In the genomic region with DNA sequence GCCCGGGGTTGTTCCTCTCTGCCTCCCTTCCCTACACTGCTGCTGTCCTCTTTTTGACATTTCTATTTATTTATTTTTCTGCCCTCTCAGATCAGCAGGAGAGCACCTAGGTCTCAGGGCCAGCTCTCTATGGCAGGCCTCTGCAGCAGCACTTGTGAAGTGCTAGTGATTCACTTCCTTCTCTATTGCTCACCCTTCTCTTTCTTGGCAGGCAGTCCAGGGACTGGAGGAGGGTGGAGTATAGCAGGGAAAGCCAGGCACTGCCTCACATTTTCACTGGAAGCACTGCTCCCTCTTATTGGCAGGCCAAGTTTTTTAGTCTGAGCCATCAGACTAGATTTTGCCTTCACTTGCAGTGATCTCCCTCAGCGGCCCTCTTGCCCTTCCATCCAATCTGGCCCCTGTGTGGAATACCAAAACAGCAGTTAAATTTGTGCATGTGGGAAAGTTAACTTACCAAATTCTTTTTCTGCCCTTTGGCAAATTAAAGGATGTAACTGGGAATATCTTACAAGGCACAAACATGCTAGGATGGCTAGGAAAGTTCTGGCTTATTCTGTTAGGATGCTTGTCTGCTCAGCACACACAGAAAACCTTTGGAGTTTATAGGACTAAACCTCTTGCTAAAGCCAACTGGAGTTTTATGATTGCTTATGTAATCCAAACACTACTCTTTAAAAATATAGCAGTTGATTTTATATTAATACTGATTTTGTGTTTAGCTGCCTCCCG, we compare ENCODE assay signal across 8 cellular contexts.
DNase-seq lines count a peak whose midpoint lies in the region; ATAC-seq and TF ChIP-seq lines count a peak whose summit lies in the region.
"Not testable (repeated sequence)": the region's sequence is repeated elsewhere in the genome, so short reads cannot be mapped to it uniquely, and the experiment has no call there.

No MANE protein-coding gene starts in this region.

- not testable (repeated sequence) for TF ChIP-seq POLR2A in HCT116 (IDR thresholded peaks at IDR 0.05; ENCODE audit: borderline replicate concordance, extremely low read depth, insufficient read depth, insufficient read length)

- peak overlapping the region in 2 of 3 experiments; percentile 70 to 80 for H3K27ac Mint-ChIP-seq in nephron
- H3K27ac Mint-ChIP-seq in stimulated activated memory B cell treated with anti-CD40 and anti-IgM and Interleukin-4, amounts not matched to agents 10 μg/mL and 1 μg/mL and 100 μg/mL, for 72 hours: not testable (repeated sequence)

- H3K9me3 ChIP-seq in HCT116 (ENCODE audit: control insufficient read depth in 1 of 2, insufficient read depth in 1 of 2, low read depth in 1 of 2, low read length in 2 of 2); PC-9 (ENCODE audit: insufficient read depth, low read depth); right cardiac atrium (ENCODE audit: control insufficient read depth, low read length): not testable (repeated sequence)

- H3K4me2 ChIP-seq in HCT116 (ENCODE audit: low read length); PC-9: not testable (repeated sequence)

- not testable (repeated sequence) for H3K79me2 ChIP-seq in HCT116 (ENCODE audit: insufficient read depth, low read length); PC-9 (ENCODE audit: low read depth)

- H3K4me1 Mint-ChIP-seq in nephron: peaks cover 13% of the 10 kb centered on the region
- not testable (repeated sequence) for H3K4me1 Mint-ChIP-seq in stimulated activated memory B cell treated with anti-CD40 and anti-IgM and Interleukin-4, amounts not matched to agents 10 μg/mL and 1 μg/mL and 100 μg/mL, for 72 hours

- H3K4me3 ChIP-seq in HCT116 (replicated peaks in 1 of 2; ENCODE audit: low read depth in 1 of 2, low read length in 2 of 2); PC-9; right cardiac atrium (ENCODE audit: low read length): not testable (repeated sequence)

- H3K27me3 Mint-ChIP-seq in nephron (ENCODE audit: low read depth); stimulated activated memory B cell treated with anti-CD40 and anti-IgM and Interleukin-4, amounts not matched to agents 10 μg/mL and 1 μg/mL and 100 μg/mL, for 72 hours: not testable (repeated sequence)

- not testable (repeated sequence) for H3K36me3 Mint-ChIP-seq in nephron (ENCODE audit: low read depth); stimulated activated memory B cell treated with anti-CD40 and anti-IgM and Interleukin-4, amounts not matched to agents 10 μg/mL and 1 μg/mL and 100 μg/mL, for 72 hours

- WGBS in right cardiac atrium: 64% methylated on average over 2 of the region's 3 CpGs

- not testable (repeated sequence) for TF ChIP-seq CTCF in HCT116 (IDR thresholded peaks at IDR 0.05 in 2 of 3, conservative IDR thresholded peaks at IDR 0.05 in 1 of 3; ENCODE audit: borderline replicate concordance in 1 of 3, insufficient read depth in 1 of 3, low read depth in 2 of 3, low read length in 2 of 3); PC-9 (conservative IDR thresholded peaks at IDR 0.05); nephron (IDR thresholded peaks at IDR 0.05; ENCODE audit: unreplicated experiment in 3 of 3)

- BruUV-seq in HCT116 (replicated peaks; lab: Mats Ljungman, UMichigan); PC-9 (replicated peaks; lab: Mats Ljungman, UMichigan): not testable (repeated sequence)

- not testable (repeated sequence) for H2AFZ ChIP-seq in HCT116 (ENCODE audit: low read depth, low read length, poor library complexity, severe bottlenecking); PC-9

- in situ Hi-C loops in ACHN (cut with HindIII; ENCODE audit: low pct_ligation_motif_present, low pct_unique_long_range_greater_than_20kb, low sequenced_read_pairs): not testable (repeated sequence)

- H3K36me3 ChIP-seq in HCT116 (ENCODE audit: control insufficient read depth in 1 of 2, insufficient read depth in 2 of 2, low read length in 2 of 2); PC-9 (ENCODE audit: low read depth): not testable (repeated sequence)

- H3K9me3 Mint-ChIP-seq in nephron; stimulated activated memory B cell treated with anti-CD40 and anti-IgM and Interleukin-4, amounts not matched to agents 10 μg/mL and 1 μg/mL and 100 μg/mL, for 72 hours: not testable (repeated sequence)

- intact Hi-C loops in HCT116 (cut with micrococcal nuclease); PC-9 (cut with micrococcal nuclease; ENCODE audit: unreplicated experiment); right cardiac atrium (cut with DNase I): not testable (repeated sequence)

- H3F3A ChIP-seq in PC-9 (ENCODE audit: insufficient read depth, low read depth): not testable (repeated sequence)

- TF ChIP-seq RAD21 in HCT116 (IDR thresholded peaks at IDR 0.05; ENCODE audit: low read depth): not testable (repeated sequence)

- not testable (repeated sequence) for H3K9me2 ChIP-seq in HCT116 (ENCODE audit: insufficient read depth); PC-9 (ENCODE audit: insufficient read depth)

- not testable (repeated sequence) for H3K27me3 ChIP-seq in HCT116 (ENCODE audit: insufficient read depth, low read length); PC-9 (ENCODE audit: insufficient read depth, low read depth); right cardiac atrium (ENCODE audit: control insufficient read depth, insufficient read depth)

- POLR2A ChIA-PET in HCT116 (lab: Charles Lee); PC-9 (lab: Charles Lee; ENCODE audit: unreplicated experiment): not testable (repeated sequence)

- not testable (repeated sequence) for H3K4me1 ChIP-seq in HCT116 (ENCODE audit: control insufficient read depth in 1 of 2, insufficient read depth in 2 of 2, low read length in 2 of 2); PC-9 (replicated peaks; ENCODE audit: insufficient read depth); right cardiac atrium (ENCODE audit: control insufficient read depth, insufficient read depth, low read length)

- DNase-seq in ACHN (peak; percentile 62), PC-9 (peak; percentile 38 to 42), amniotic stem cell (lab: John Stamatoyannopoulos, UW) (peak; percentile 10), right cardiac atrium (peak; percentile 58 to 76 (median 62))
- not testable (repeated sequence) for DNase-seq in HCT116 (ENCODE audit: low read depth, low spot score)

- CTCF ChIA-PET in HCT116 (lab: Charles Lee); PC-9 (lab: Charles Lee): not testable (repeated sequence)

- not testable (repeated sequence) for H3K4me3 Mint-ChIP-seq in nephron; stimulated activated memory B cell treated with anti-CD40 and anti-IgM and Interleukin-4, amounts not matched to agents 10 μg/mL and 1 μg/mL and 100 μg/mL, for 72 hours

- not testable (repeated sequence) for H4K20me1 ChIP-seq in HCT116 (ENCODE audit: insufficient read depth); PC-9 (ENCODE audit: insufficient read depth)

- not testable (repeated sequence) for H3K27ac ChIP-seq in HCT116 (ENCODE audit: low read depth, low read length); PC-9; right cardiac atrium (ENCODE audit: low read length)

- ATAC-seq in HCT116 (peak; percentile 90), esophagus mucosa (peak; percentile 99), right cardiac atrium (peak; percentile 100)
- ATAC-seq in stimulated activated memory B cell treated with anti-CD40 and anti-IgM and Interleukin-4, amounts not matched to agents 10 μg/mL and 1 μg/mL and 100 μg/mL, for 72 hours: peak; percentile 43

- H3K9ac ChIP-seq in HCT116 (ENCODE audit: low read length): not testable (repeated sequence)

- RAD21 ChIA-PET in HCT116 (lab: Charles Lee; ENCODE audit: low non-redundant PET in 1 of 2, low total read pairs in 2 of 2, uncharacterized antibody in 2 of 2, unreplicated experiment in 2 of 2): not testable (repeated sequence)

Comparison
In these comparisons a context has a peak if more than half of its experiments do, and no peak if none do; other contexts are left out.
1. ATAC-seq: peak in every context shown above with its lines; median percentile 100 in right cardiac atrium; 99 in esophagus mucosa; 90 in HCT116; 43 in stimulated activated memory B cell treated with anti-CD40 and anti-IgM and Interleukin-4, amounts not matched to agents 10 μg/mL and 1 μg/mL and 100 μg/mL, for 72 hours.